Comparison of ENCODE assay signal across 8 cellular contexts in genomic region chr15:48811325-48811938, GRCh38. TPM values are rescaled to one million over a fixed set of nuclear protein-coding genes. Genes with fewer than 3 reads are reported as not detected.
DNase-seq lines count a peak whose midpoint lies in the region; ATAC-seq and TF ChIP-seq lines count a peak whose summit lies in the region.

No MANE protein-coding gene starts in this region.

- no peaks in the 10 kb centered on the region for H3K9me3 ChIP-seq in PC-3 (ENCODE audit: low read length)
- H3K9me3 ChIP-seq in esophagus muscularis mucosa = no peaks in the 10 kb centered on the region
- no peaks in the 10 kb centered on the region for H3K9me3 ChIP-seq in osteoblast (ENCODE audit: low read depth, low read length)

- H3K79me2 ChIP-seq in PC-3 (ENCODE audit: low read length) = peaks cover 44% of the 10 kb centered on the region
- H3K79me2 ChIP-seq in osteoblast (ENCODE audit: insufficient read depth, low read length) = peaks cover 30% of the 10 kb centered on the region

- TF ChIP-seq EP300 in esophagus muscularis mucosa (IDR thresholded peaks at IDR 0.05) = no peak

- no peak for TF ChIP-seq POLR2A in esophagus muscularis mucosa (IDR thresholded peaks at IDR 0.05; ENCODE audit: low read depth)

- TF ChIP-seq CTCF in PC-3 (conservative IDR thresholded peaks at IDR 0.05; ENCODE audit: low read depth, low read length) (peak; percentile 46; the same call in 1 of the 2 replicates), esophagus muscularis mucosa (IDR thresholded peaks at IDR 0.05) (no peak), osteoblast (IDR thresholded peaks at IDR 0.05; ENCODE audit: extremely low read depth, low read depth, low read length) (peak; percentile 17)

- no peaks in the 10 kb centered on the region for H3F3A ChIP-seq in PC-3 (ENCODE audit: low read length, unreplicated experiment)

- POLR2A ChIA-PET in PC-3 (lab: Charles Lee; ENCODE audit: unreplicated experiment) = interaction anchor here (0.6 to 1.1 kb wide), 5 partner anchors 10 to 172 kb away, joined by 3 read pairs; no protein-coding TSS in a partner anchor

- H3K4me3 ChIP-seq in PC-3 (ENCODE audit: low read length) (peak overlapping the region; percentile 83), esophagus muscularis mucosa (peak overlapping the region; percentile 66 to 90 (median 81)), osteoblast (ENCODE audit: insufficient read depth, low read length) (peak overlapping the region; percentile 76)

- peak; percentile 35 for DNase-seq in DMS79 treated with DMSO at 0.1 percent for 48 hours (lab: John Stamatoyannopoulos, UW)
- DNase-seq in DMS79 (lab: John Stamatoyannopoulos, UW) = no peak
- peak; percentile 1 for DNase-seq in PC-3
- DNase-seq in esophagus muscularis mucosa (ENCODE audit: extremely low spot score) = no peak
- DNase-seq in osteoblast (ENCODE audit: insufficient read length, low spot score, missing footprints) = peak; percentile 59
- no peak for DNase-seq in NCI-H1417 treated with DMSO at 0.1 percent for 48 hours (lab: John Stamatoyannopoulos, UW)
- DNase-seq in middle frontal gyrus (ENCODE audit: extremely low spot score, low spot score) = no peak

- CTCF ChIA-PET in PC-3 (lab: Charles Lee) = interaction anchor here (0.6 to 1.6 kb wide), 6 partner anchors 10 to 334 kb away, joined by 3 to 8 read pairs (median 3); no protein-coding TSS in a partner anchor

- no peaks in the 10 kb centered on the region for H3K9me2 ChIP-seq in PC-3 (replicated peaks; ENCODE audit: low read length)

- BruUV-seq in PC-3 (replicated peaks; lab: Mats Ljungman, UMichigan) = no TSS peak

- intact Hi-C loops in PC-3 (cut with micrococcal nuclease) = loop anchor here (5.0 kb wide), 1 partner anchor 46 kb away; no protein-coding TSS in a partner anchor
- intact Hi-C loops in esophagus muscularis mucosa (cut with DNase I) = no loop called here

- no peaks in the 10 kb centered on the region for H3K36me3 ChIP-seq in PC-3 (ENCODE audit: low read depth, low read length)
- no peaks in the 10 kb centered on the region for H3K36me3 ChIP-seq in esophagus muscularis mucosa
- no peaks in the 10 kb centered on the region for H3K36me3 ChIP-seq in osteoblast (ENCODE audit: insufficient read depth, low read length)

- H3K4me2 ChIP-seq in PC-3 (ENCODE audit: low read length) (peak overlapping the region; percentile 84), osteoblast (ENCODE audit: insufficient read depth, low read length) (peak overlapping the region; percentile 90)

- peaks cover 15% of the 10 kb centered on the region for H3K4me1 ChIP-seq in PC-3 (ENCODE audit: insufficient read depth, low read length)
- peaks cover 4 to 19% (median 16%) of the 10 kb centered on the region in 4 donors for H3K4me1 ChIP-seq in esophagus muscularis mucosa
- H3K4me1 ChIP-seq in osteoblast (ENCODE audit: insufficient read depth, low read length) = peaks cover 25% of the 10 kb centered on the region

- no peaks in the 10 kb centered on the region for H3K27me3 ChIP-seq in PC-3 (ENCODE audit: low read length)
- peaks cover 0 to 6% (median 0%) of the 10 kb centered on the region in 4 donors for H3K27me3 ChIP-seq in esophagus muscularis mucosa
- no peaks in the 10 kb centered on the region for H3K27me3 ChIP-seq in osteoblast (ENCODE audit: insufficient read depth, low read length)

- ATAC-seq in PC-3 = peak; percentile 29
- no peak for ATAC-seq in GM19324 (IDR thresholded peaks at IDR 0.05; ENCODE audit: low FRiP score, unreplicated experiment)

- H2AFZ ChIP-seq in PC-3 (ENCODE audit: low read length) (peak overlapping the region; percentile 96), osteoblast (ENCODE audit: low read length) (peak overlapping the region; percentile 94)

- WGBS in esophagus muscularis mucosa = 12% methylated on average over 16 of the region's 23 CpGs

- H4K20me1 ChIP-seq in PC-3 (ENCODE audit: low read length) = no peaks in the 10 kb centered on the region
- no peaks in the 10 kb centered on the region for H4K20me1 ChIP-seq in osteoblast (ENCODE audit: insufficient read depth, low read length)

- H3K27ac ChIP-seq in PC-3 (ENCODE audit: low read length) (no peak overlapping the region), esophagus muscularis mucosa (replicated peaks in 1 of 4) (peak overlapping the region in 1 of 4 donors; percentile 69), osteoblast (ENCODE audit: low read depth, low read length) (peak overlapping the region; percentile 20)

- peak overlapping the region; percentile 49 for H3K9ac ChIP-seq in PC-3 (ENCODE audit: low read length)

RNA-seq across cellular contexts. Expression of gene CEP152, which starts 0.6 kb away (rescaled TPM):
- 7.5 and 8.2 TPM in 2 replicates for total RNA-seq in PC-3 (2014; rRNA removed)
- total RNA-seq in esophagus muscularis mucosa = 10 to 100 TPM in 1 of 4 donors, 1 to 10 TPM in 3; 2.7 to 10.1 (median 3.9) TPM
- total RNA-seq in osteoblast = 4.3 and 5.0 TPM in 2 replicates

Comparison
In these comparisons a context has a peak if more than half of its experiments do, and no peak if none do; other contexts are left out.
1. DNase-seq: peak in DMS79 treated with DMSO at 0.1 percent for 48 hours (single experiment), PC-3 (single experiment) and osteoblast (single experiment); none in DMS79 (single experiment), esophagus muscularis mucosa (single experiment), NCI-H1417 treated with DMSO at 0.1 percent for 48 hours (single experiment) and middle frontal gyrus (single experiment).
2. CTCF ChIP-seq: peak in PC-3 (single experiment) and osteoblast (single experiment); none in esophagus muscularis mucosa (0 of 3).
3. Peak in every context shown above with its lines, with median percentiles within 50 percentile points of each other: H3K4me3 ChIP-seq.